In genomic region chr10:118754556-118755423, GRCh38 we compare ENCODE assay signal across 1 cellular context.
TF ChIP-seq lines count a peak whose summit lies in the region.

Gene CACUL1, minus strand, starts transcription at chr10:118754970. Its CDS starts 208 bp downstream, at chr10:118754762.

TF ChIP-seq in HEK293, 187 proteins besides CTCF, POLR2A, EP300 and RAD21 (continued from another document):
- TF ChIP-seq ZNF26 (tag by site-specific recombination; IDR thresholded peaks at IDR 0.05) (no peak), SALL2 (tag by site-specific recombination; IDR thresholded peaks at IDR 0.05; ENCODE audit: borderline replicate concordance) (no peak), TRIM28 (IDR thresholded peaks at IDR 0.05; ENCODE audit: borderline replicate concordance, low read length) (no peak), ZFP3 (tag by site-specific recombination; IDR thresholded peaks at IDR 0.05; ENCODE audit: low read depth) (no peak; the same call in 1 of the 2 replicates), ZNF501 (tag by site-specific recombination; IDR thresholded peaks at IDR 0.05) (peak; percentile 83), ZBTB17 (tag by site-specific recombination; IDR thresholded peaks at IDR 0.05) (peak; percentile 56), ZNF560 (tag by site-specific recombination; IDR thresholded peaks at IDR 0.05; ENCODE audit: borderline replicate concordance) (no peak), ZNF335 (tag by site-specific recombination; conservative IDR thresholded peaks at IDR 0.05) (peak; percentile 97), GLI2 (tag by site-specific recombination; IDR thresholded peaks at IDR 0.05; ENCODE audit: borderline replicate concordance, low read depth) (no peak), ZNF423 (tag by site-specific recombination; IDR thresholded peaks at IDR 0.05) (no peak), ZNF140 (tag by site-specific recombination; IDR thresholded peaks at IDR 0.05) (no peak), ZNF121 (tag by site-specific recombination; IDR thresholded peaks at IDR 0.05) (no peak), ZFP69B (tag by site-specific recombination; IDR thresholded peaks at IDR 0.05) (no peak), ZSCAN16 (tag by site-specific recombination; IDR thresholded peaks at IDR 0.05) (no peak), ZNF561 (tag by site-specific recombination; IDR thresholded peaks at IDR 0.05; ENCODE audit: borderline replicate concordance) (peak; percentile 74; the same call in 1 of the 2 replicates), ZNF146 (tag by site-specific recombination; IDR thresholded peaks at IDR 0.05) (no peak), ZNF221 (tag by site-specific recombination; IDR thresholded peaks at IDR 0.05; ENCODE audit: borderline replicate concordance) (0 out of 2 replicates have a peak, but pooled peaks have one; percentile 3), ZNF248 (tag by site-specific recombination; IDR thresholded peaks at IDR 0.05) (no peak), ZNF555 (tag by site-specific recombination; conservative IDR thresholded peaks at IDR 0.05) (no peak), ZBTB49 (tag by site-specific recombination; IDR thresholded peaks at IDR 0.05; ENCODE audit: low read depth) (no peak), ZNF23 (tag by site-specific recombination; IDR thresholded peaks at IDR 0.05; ENCODE audit: borderline replicate concordance) (no peak), GLIS1 (tag by site-specific recombination; IDR thresholded peaks at IDR 0.05) (peak; percentile 84), ZNF112 (tag by site-specific recombination; IDR thresholded peaks at IDR 0.05) (no peak), PRDM1 (tag by site-specific recombination; IDR thresholded peaks at IDR 0.05) (no peak), ZNF747 (tag by site-specific recombination; IDR thresholded peaks at IDR 0.05) (no peak), ZBTB11 (tag by site-specific recombination; conservative IDR thresholded peaks at IDR 0.05; ENCODE audit: low read depth) (no peak; the same call in none of the 2 replicates), ZNF132 (tag by site-specific recombination; IDR thresholded peaks at IDR 0.05; ENCODE audit: borderline replicate concordance) (no peak), ZNF274 (IDR thresholded peaks at IDR 0.05; ENCODE audit: low read length) (no peak), ZNF274 (tag by site-specific recombination; IDR thresholded peaks at IDR 0.05; ENCODE audit: borderline replicate concordance) (no peak), ZNF2 (tag by site-specific recombination; IDR thresholded peaks at IDR 0.05) (peak; percentile 73), MZF1 (tag by site-specific recombination; IDR thresholded peaks at IDR 0.05; ENCODE audit: borderline replicate concordance) (no peak), ZNF529 (tag by site-specific recombination; IDR thresholded peaks at IDR 0.05; ENCODE audit: insufficient replicate concordance) (no peak), ZNF155 (tag by site-specific recombination; IDR thresholded peaks at IDR 0.05) (no peak), ZNF10 (tag by site-specific recombination; IDR thresholded peaks at IDR 0.05) (no peak), HOXD13 (CRISPR knock-in tag; IDR thresholded peaks at IDR 0.05; ENCODE audit: borderline replicate concordance) (no peak)
- TF ChIP-seq, protein P1, sequence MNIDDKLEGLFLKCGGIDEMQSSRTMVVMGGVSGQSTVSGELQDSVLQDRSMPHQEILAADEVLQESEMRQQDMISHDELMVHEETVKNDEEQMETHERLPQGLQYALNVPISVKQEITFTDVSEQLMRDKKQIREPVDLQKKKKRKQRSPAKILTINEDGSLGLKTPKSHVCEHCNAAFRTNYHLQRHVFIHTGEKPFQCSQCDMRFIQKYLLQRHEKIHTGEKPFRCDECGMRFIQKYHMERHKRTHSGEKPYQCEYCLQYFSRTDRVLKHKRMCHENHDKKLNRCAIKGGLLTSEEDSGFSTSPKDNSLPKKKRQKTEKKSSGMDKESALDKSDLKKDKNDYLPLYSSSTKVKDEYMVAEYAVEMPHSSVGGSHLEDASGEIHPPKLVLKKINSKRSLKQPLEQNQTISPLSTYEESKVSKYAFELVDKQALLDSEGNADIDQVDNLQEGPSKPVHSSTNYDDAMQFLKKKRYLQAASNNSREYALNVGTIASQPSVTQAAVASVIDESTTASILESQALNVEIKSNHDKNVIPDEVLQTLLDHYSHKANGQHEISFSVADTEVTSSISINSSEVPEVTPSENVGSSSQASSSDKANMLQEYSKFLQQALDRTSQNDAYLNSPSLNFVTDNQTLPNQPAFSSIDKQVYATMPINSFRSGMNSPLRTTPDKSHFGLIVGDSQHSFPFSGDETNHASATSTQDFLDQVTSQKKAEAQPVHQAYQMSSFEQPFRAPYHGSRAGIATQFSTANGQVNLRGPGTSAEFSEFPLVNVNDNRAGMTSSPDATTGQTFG (tag by site-specific recombination; IDR thresholded peaks at IDR 0.05; ENCODE audit: borderline replicate concordance) = no peak
- TF ChIP-seq, protein P2, sequence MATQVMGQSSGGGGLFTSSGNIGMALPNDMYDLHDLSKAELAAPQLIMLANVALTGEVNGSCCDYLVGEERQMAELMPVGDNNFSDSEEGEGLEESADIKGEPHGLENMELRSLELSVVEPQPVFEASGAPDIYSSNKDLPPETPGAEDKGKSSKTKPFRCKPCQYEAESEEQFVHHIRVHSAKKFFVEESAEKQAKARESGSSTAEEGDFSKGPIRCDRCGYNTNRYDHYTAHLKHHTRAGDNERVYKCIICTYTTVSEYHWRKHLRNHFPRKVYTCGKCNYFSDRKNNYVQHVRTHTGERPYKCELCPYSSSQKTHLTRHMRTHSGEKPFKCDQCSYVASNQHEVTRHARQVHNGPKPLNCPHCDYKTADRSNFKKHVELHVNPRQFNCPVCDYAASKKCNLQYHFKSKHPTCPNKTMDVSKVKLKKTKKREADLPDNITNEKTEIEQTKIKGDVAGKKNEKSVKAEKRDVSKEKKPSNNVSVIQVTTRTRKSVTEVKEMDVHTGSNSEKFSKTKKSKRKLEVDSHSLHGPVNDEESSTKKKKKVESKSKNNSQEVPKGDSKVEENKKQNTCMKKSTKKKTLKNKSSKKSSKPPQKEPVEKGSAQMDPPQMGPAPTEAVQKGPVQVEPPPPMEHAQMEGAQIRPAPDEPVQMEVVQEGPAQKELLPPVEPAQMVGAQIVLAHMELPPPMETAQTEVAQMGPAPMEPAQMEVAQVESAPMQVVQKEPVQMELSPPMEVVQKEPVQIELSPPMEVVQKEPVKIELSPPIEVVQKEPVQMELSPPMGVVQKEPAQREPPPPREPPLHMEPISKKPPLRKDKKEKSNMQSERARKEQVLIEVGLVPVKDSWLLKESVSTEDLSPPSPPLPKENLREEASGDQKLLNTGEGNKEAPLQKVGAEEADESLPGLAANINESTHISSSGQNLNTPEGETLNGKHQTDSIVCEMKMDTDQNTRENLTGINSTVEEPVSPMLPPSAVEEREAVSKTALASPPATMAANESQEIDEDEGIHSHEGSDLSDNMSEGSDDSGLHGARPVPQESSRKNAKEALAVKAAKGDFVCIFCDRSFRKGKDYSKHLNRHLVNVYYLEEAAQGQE (tag by site-specific recombination; IDR thresholded peaks at IDR 0.05) = peak; percentile 38
- TF ChIP-seq, protein P3, sequence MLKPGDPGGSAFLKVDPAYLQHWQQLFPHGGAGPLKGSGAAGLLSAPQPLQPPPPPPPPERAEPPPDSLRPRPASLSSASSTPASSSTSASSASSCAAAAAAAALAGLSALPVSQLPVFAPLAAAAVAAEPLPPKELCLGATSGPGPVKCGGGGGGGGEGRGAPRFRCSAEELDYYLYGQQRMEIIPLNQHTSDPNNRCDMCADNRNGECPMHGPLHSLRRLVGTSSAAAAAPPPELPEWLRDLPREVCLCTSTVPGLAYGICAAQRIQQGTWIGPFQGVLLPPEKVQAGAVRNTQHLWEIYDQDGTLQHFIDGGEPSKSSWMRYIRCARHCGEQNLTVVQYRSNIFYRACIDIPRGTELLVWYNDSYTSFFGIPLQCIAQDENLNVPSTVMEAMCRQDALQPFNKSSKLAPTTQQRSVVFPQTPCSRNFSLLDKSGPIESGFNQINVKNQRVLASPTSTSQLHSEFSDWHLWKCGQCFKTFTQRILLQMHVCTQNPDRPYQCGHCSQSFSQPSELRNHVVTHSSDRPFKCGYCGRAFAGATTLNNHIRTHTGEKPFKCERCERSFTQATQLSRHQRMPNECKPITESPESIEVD (tag by site-specific recombination; IDR thresholded peaks at IDR 0.05) = no peak
